In genomic region chr17:82240506-82241182, GRCh38 we compare ENCODE assay signal across 1 cellular context.
TF ChIP-seq lines count a peak whose summit lies in the region.

No MANE protein-coding gene starts in this region.

TF ChIP-seq in WTC11, 78 proteins besides CTCF, POLR2A, EP300 and RAD21 (continued from another document):
- TF ChIP-seq E2F4 (CRISPR knock-in tag; IDR thresholded peaks at IDR 0.05; ENCODE audit: borderline replicate concordance, low read depth) (no peak), HMGXB4 (CRISPR knock-in tag; IDR thresholded peaks at IDR 0.05) (no peak), ATF3 (CRISPR knock-in tag; conservative IDR thresholded peaks at IDR 0.05) (no peak)
TF ChIP-seq in WTC11: peak in this region for 0.
